Comparison of ENCODE assay signal across 8 cellular contexts in the genomic region with DNA sequence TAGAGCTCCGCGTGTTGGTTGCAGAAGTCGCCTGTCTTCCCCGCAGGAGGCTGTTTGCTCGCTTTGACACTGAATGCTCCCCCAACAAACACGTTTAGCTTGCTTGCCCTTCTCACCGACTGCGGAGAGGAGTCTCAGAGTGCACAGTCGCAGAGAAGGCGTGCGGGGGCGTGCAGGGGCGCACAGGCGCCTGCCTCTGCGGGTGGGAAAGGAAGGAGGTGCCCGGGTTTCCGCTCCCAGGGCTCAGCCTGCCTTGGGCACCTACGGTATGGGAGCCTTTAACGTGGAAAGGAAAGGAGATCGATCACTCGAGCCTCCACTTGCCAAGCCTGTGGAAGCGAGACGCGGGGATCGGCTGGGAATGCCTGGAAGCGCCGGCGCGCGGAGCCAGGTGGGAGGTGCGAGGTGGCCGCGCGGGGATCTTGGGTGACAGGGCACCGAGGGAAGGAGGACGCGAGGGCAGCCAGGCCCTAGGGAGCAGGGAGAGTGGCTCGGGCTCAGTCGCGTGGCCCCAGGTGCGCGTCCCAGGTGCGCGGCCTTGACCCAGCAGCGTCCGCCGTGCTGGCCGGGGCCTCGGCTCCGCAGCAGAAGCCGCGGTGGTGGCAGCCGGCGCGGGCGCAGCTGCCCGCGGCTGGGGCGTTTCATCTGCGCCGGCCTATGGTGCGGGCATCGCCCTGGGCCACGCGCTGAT. TPM values are rescaled to one million over a fixed set of nuclear protein-coding genes. Genes with fewer than 3 reads are reported as not detected.
A peak's percentile ranks its signal among the peaks of the same experiment; 100 is the strongest.
DNase-seq lines count a peak whose midpoint lies in the region; ATAC-seq and TF ChIP-seq lines count a peak whose summit lies in the region.

Gene FAN1, plus strand, starts transcription at position 419 of the 691 bp plus-strand sequence. CDS start 749 bp downstream, outside the sequence.

- ATAC-seq in GM21515 (IDR thresholded peaks at IDR 0.05; ENCODE audit: unreplicated experiment) (peak; percentile 89), omental fat pad (ENCODE audit: low FRiP score) (peak; percentile 96)

- H3K9me3 ChIP-seq in SK-N-MC (ENCODE audit: low read depth, low read length) = no peaks in the 10 kb centered on the region
- no peaks in the 10 kb centered on the region for H3K9me3 ChIP-seq in suprapubic skin

- H3K36me3 ChIP-seq in SK-N-MC (ENCODE audit: insufficient read depth, low read length) = peaks cover 18% of the 10 kb centered on the region
- H3K36me3 ChIP-seq in suprapubic skin = peaks cover 4% of the 10 kb centered on the region

- TF ChIP-seq POLR2A in suprapubic skin (IDR thresholded peaks at IDR 0.05) = no peak

- peak; percentile 69 for DNase-seq in DMS114 treated with DMSO at 0.1 percent for 48 hours (lab: John Stamatoyannopoulos, UW; ENCODE audit: unreplicated experiment)
- DNase-seq in HuH-7.5 (ENCODE audit: low spot score) = peak; percentile 76
- peak; percentile 58 for DNase-seq in SK-N-MC (ENCODE audit: low read depth, low spot score)
- DNase-seq in glomerular endothelial cell (ENCODE audit: extremely low read depth, low read depth, low spot score) = peak; percentile 31
- peak; percentile 48 for DNase-seq in omental fat pad (ENCODE audit: low spot score)
- peak; percentile 88 to 92 for DNase-seq in suprapubic skin (ENCODE audit: low spot score in 2 of 2)

- WGBS in suprapubic skin = 1% methylated on average over 36 of the region's 65 CpGs

- H3K27ac Mint-ChIP-seq in activated naive CD4-positive, alpha-beta T cell treated with anti-CD3 and anti-CD28 coated beads, Interleukin-2, amount 50 U/mL, for 24 hours = peak within 1 kb of the TSS; percentile 85

- no peaks in the 10 kb centered on the region for H3K27me3 ChIP-seq in suprapubic skin

- H3K4me3 ChIP-seq in SK-N-MC = peak within 1 kb of the TSS; percentile 94
- H3K4me3 ChIP-seq in suprapubic skin = peak within 1 kb of the TSS; percentile 88

- H3K36me3 Mint-ChIP-seq in activated naive CD4-positive, alpha-beta T cell treated with anti-CD3 and anti-CD28 coated beads, Interleukin-2, amount 50 U/mL, for 24 hours = peaks cover 19% of the 10 kb centered on the region

- peak within 1 kb of the TSS; percentile 96 for H3K4me3 Mint-ChIP-seq in activated naive CD4-positive, alpha-beta T cell treated with anti-CD3 and anti-CD28 coated beads, Interleukin-2, amount 50 U/mL, for 24 hours

- peaks cover 30% of the 10 kb centered on the region for H3K4me1 ChIP-seq in suprapubic skin

- TF ChIP-seq CTCF in omental fat pad (IDR thresholded peaks at IDR 0.05) (no peak), suprapubic skin (IDR thresholded peaks at IDR 0.05) (no peak)

- H3K4me1 Mint-ChIP-seq in activated naive CD4-positive, alpha-beta T cell treated with anti-CD3 and anti-CD28 coated beads, Interleukin-2, amount 50 U/mL, for 24 hours = peaks cover 43% of the 10 kb centered on the region

- TF ChIP-seq EP300 in suprapubic skin (IDR thresholded peaks at IDR 0.05) = no peak

- H3K9me3 Mint-ChIP-seq in activated naive CD4-positive, alpha-beta T cell treated with anti-CD3 and anti-CD28 coated beads, Interleukin-2, amount 50 U/mL, for 24 hours = no peaks in the 10 kb centered on the region

- peaks cover 2% of the 10 kb centered on the region for H3K27me3 Mint-ChIP-seq in activated naive CD4-positive, alpha-beta T cell treated with anti-CD3 and anti-CD28 coated beads, Interleukin-2, amount 50 U/mL, for 24 hours

- H3K27ac ChIP-seq in SK-N-MC (peak within 1 kb of the TSS; percentile 88), suprapubic skin (peak within 1 kb of the TSS; percentile 89)

- peak within 1 kb of the TSS; percentile 92 for H3K9ac ChIP-seq in SK-N-MC (ENCODE audit: insufficient read length)

RNA-seq across cellular contexts. Expression of gene FAN1, which starts in this region (rescaled TPM):
- total RNA-seq in glomerular endothelial cell = 7.7 and 9.7 TPM in 2 replicates
- total RNA-seq in omental fat pad = 10 to 100 TPM; 11.9 to 18.1 (median 14.3) TPM
- total RNA-seq in suprapubic skin = 10 to 100 TPM; 16.2 to 45.5 (median 22.8) TPM

Comparison
In these comparisons a context has a peak if more than half of its experiments do, and no peak if none do; other contexts are left out.
1. Peak in every context shown above with its lines: DNase-seq, ATAC-seq, H3K4me3 ChIP-seq and H3K27ac ChIP-seq.
2. DNase-seq: peak in every context shown above with its lines; median percentile 90 in suprapubic skin; 76 in HuH-7.5; 69 in DMS114 treated with DMSO at 0.1 percent for 48 hours; 58 in SK-N-MC; 48 in omental fat pad; 31 in glomerular endothelial cell.